22 cellular contexts compared by ENCODE assay signal in the genomic region with DNA sequence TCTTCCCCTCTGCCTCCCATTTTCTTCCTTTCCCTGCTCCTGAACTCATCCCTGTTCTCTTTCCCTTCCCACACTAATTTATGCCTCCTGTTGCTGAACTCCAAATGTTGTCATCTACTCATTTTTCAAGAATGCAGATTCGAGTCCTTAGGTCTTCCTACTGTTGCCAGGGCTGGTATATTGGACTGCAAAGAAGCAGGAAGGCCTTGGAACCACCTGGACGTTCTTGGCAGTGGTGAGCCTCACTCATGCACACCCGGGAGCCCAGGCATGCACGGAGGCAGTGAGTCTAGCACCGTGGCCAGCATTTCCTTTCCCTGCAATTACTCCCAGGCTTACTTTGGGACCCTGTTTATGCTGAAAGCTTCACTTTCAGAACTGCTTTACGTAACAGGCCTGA.
"Had no signal": no experiment of that assay in that cellular context is flagged by ENCODE, and none has a peak within 500 bp of the region (broad histone marks: within the 10 kb centered on the region; RNA-seq: fewer than 3 reads in every experiment).

No MANE protein-coding gene starts in this region.

- H3K27ac Mint-ChIP-seq: activated naive CD8-positive, alpha-beta T cell; natural killer cell treated with Interleukin-12 subunit alpha and Interleukin-12 subunit beta and Interleukin-15 and Interleukin-18, amount 100 ng/mL, for 72 hours; stimulated activated naive CD8-positive, alpha-beta T cell treated with anti-CD3 and anti-CD28 coated beads, Interleukin-15, Interleukin-2, amounts not matched to agents 100 ng/mL and 50 ng/mL, for 24 hours; T-cell; T-helper 2 cell treated with Interferon-gamma antibody and Interleukin-4, amounts not matched to agents 5 μg/mL and 100 μg/mL, for 36 hours had no signal

- DNase-seq: activated T-cell treated with anti-CD3 and anti-CD28 coated beads, Interleukin-2, amount 50 U/mL, for 1 hour; adrenal gland; foreskin melanocyte; hippocampal formation; kidney glomerular epithelial cell; left ventricle myocardium inferior; mammary epithelial cell; right lobe of liver; stimulated activated CD4-positive, alpha-beta T cell treated with anti-CD3 and anti-CD28 coated beads, Interleukin-1b, Interleukin-23, amount 100 ng/mL, for 48 hours; substantia nigra; T-cell; tibial artery; WERI-Rb-1 had no signal

- H3K9me3 Mint-ChIP-seq: central memory CD8-positive, alpha-beta T cell; natural killer cell treated with Interleukin-12 subunit alpha and Interleukin-12 subunit beta and Interleukin-15 and Interleukin-18, amount 100 ng/mL, for 72 hours; stimulated activated naive CD8-positive, alpha-beta T cell treated with anti-CD3 and anti-CD28 coated beads, Interleukin-15, Interleukin-2, amounts not matched to agents 100 ng/mL and 50 ng/mL, for 24 hours; T-cell; T-helper 2 cell treated with Interferon-gamma antibody and Interleukin-4, amounts not matched to agents 5 μg/mL and 100 μg/mL, for 36 hours had no signal

- H3K4me1 ChIP-seq: breast epithelium had no signal

- ATAC-seq: natural killer cell treated with Interleukin-12 subunit alpha and Interleukin-12 subunit beta and Interleukin-15 and Interleukin-18, amount 100 ng/mL, for 72 hours; right lobe of liver; T-cell had no signal

- H3K27me3 Mint-ChIP-seq: activated naive CD8-positive, alpha-beta T cell; central memory CD8-positive, alpha-beta T cell; stimulated activated naive CD8-positive, alpha-beta T cell treated with anti-CD3 and anti-CD28 coated beads, Interleukin-15, Interleukin-2, amounts not matched to agents 100 ng/mL and 50 ng/mL, for 24 hours; T-cell had no signal

- H3K27ac ChIP-seq: adrenal gland, ascending aorta, coronary artery, left ventricle myocardium inferior, right lobe of liver, skin epidermis, tibial artery, WERI-Rb-1 had no signal

- H3K4me3 ChIP-seq: adrenal gland, ascending aorta, breast epithelium, coronary artery, left ventricle myocardium inferior, right lobe of liver, skin epidermis, tibial artery had no signal

- H3K36me3 ChIP-seq: adrenal gland, ascending aorta, breast epithelium, left ventricle myocardium inferior, right lobe of liver, tibial artery, WERI-Rb-1 had no signal

- H3K36me3 Mint-ChIP-seq: activated naive CD8-positive, alpha-beta T cell; natural killer cell treated with Interleukin-12 subunit alpha and Interleukin-12 subunit beta and Interleukin-15 and Interleukin-18, amount 100 ng/mL, for 72 hours; T-cell had no signal

- H3K27me3 ChIP-seq: adrenal gland, ascending aorta, breast epithelium, right lobe of liver, tibial artery had no signal

- H3K4me1 Mint-ChIP-seq: central memory CD8-positive, alpha-beta T cell; T-cell had no signal

- H3K9me3 ChIP-seq: adrenal gland, ascending aorta, breast epithelium, left ventricle myocardium inferior, right lobe of liver, tibial artery had no signal

- H3K4me3 Mint-ChIP-seq: activated naive CD8-positive, alpha-beta T cell; central memory CD8-positive, alpha-beta T cell; natural killer cell treated with Interleukin-12 subunit alpha and Interleukin-12 subunit beta and Interleukin-15 and Interleukin-18, amount 100 ng/mL, for 72 hours; stimulated activated naive CD8-positive, alpha-beta T cell treated with anti-CD3 and anti-CD28 coated beads, Interleukin-15, Interleukin-2, amounts not matched to agents 100 ng/mL and 50 ng/mL, for 24 hours; T-cell; T-helper 2 cell treated with Interferon-gamma antibody and Interleukin-4, amounts not matched to agents 5 μg/mL and 100 μg/mL, for 36 hours had no signal
